26 cellular contexts compared by ENCODE assay signal in genomic region chr22:30614879-30615278, GRCh38. TPM values are rescaled to one million over a fixed set of nuclear protein-coding genes. Genes with fewer than 3 reads are reported as not detected.
DNase-seq lines count a peak whose midpoint lies in the region; ATAC-seq and TF ChIP-seq lines count a peak whose summit lies in the region.
"Had no signal": no experiment of that assay in that cellular context is flagged by ENCODE, and none has a peak within 500 bp of the region (broad histone marks: within the 10 kb centered on the region; RNA-seq: fewer than 3 reads in every experiment).

No MANE protein-coding gene starts in this region.

- no peak overlapping the region for H3K4me3 Mint-ChIP-seq in GM23338
- H3K4me3 Mint-ChIP-seq in dendritic cell treated with granulocyte-macrophage colony-stimulating factor and Interleukin-4, amounts not matched to agents 40 ng/mL and 50 ng/mL, for 4 days = no peak overlapping the region
- no peak overlapping the region for H3K4me3 Mint-ChIP-seq in neural progenitor cell
- H3K4me3 Mint-ChIP-seq: B cell; CD4-positive, alpha-beta memory T cell; CD4-positive, CD25-positive, alpha-beta regulatory T cell; CD8-positive, alpha-beta memory T cell had no signal

- intact Hi-C loops in dendritic cell treated with granulocyte-macrophage colony-stimulating factor and Interleukin-4, amounts not matched to agents 40 ng/mL and 50 ng/mL, for 4 days (cut with micrococcal nuclease) = no loop called here

- H3K27ac ChIP-seq in GM23338 (ENCODE audit: low read depth) (no peak overlapping the region), neural progenitor cell (no peak overlapping the region)
- H3K27ac ChIP-seq: 22Rv1; BLaER1 treated with 17β-estradiol and CSF1 and Interleukin-3, amounts not matched to agents 10 nM and 100 nM; C4-2B had no signal

- ATAC-seq in GM23338 = no peak
- ATAC-seq in HG03097 (IDR thresholded peaks at IDR 0.05; ENCODE audit: low FRiP score, unreplicated experiment) = no peak
- ATAC-seq: GM12878 had no signal

- DNase-seq in AG20443 (ENCODE audit: low spot score) (peak; percentile 3), GM23338 (ENCODE audit: low spot score) (no peak), neural progenitor cell (ENCODE audit: low spot score) (no peak)
- DNase-seq in stimulated activated CD4-positive, alpha-beta T cell treated with anti-CD3 and anti-CD28 coated beads, Interleukin-4, amount 100 ng/mL, for 4 hours = no peak
- DNase-seq: ACHN; AML-193; CD4-positive, alpha-beta memory T cell; CD4-positive, CD25-positive, alpha-beta regulatory T cell; CD8-positive, alpha-beta memory T cell; COR-L47; DMS 273 treated with DMSO at 0.1 percent for 48 hours; DMS153; DMS53; DMS79; DND-41; EL; GDM1 had no signal

- no peaks in the 10 kb centered on the region for H3K9me2 ChIP-seq in GM23338 (ENCODE audit: insufficient read depth)

- H3K27me3 ChIP-seq in GM23338 (ENCODE audit: insufficient read depth) = no peaks in the 10 kb centered on the region
- H3K27me3 ChIP-seq in neural progenitor cell = no peaks in the 10 kb centered on the region
- H3K27me3 ChIP-seq: BLaER1 treated with 17β-estradiol and CSF1 and Interleukin-3, amounts not matched to agents 10 nM and 100 nM had no signal

- H3K36me3 Mint-ChIP-seq in GM23338 (ENCODE audit: low read depth) (peaks cover 77% of the 10 kb centered on the region), neural progenitor cell (peaks cover 26% of the 10 kb centered on the region)
- peaks cover 83% of the 10 kb centered on the region for H3K36me3 Mint-ChIP-seq in dendritic cell treated with granulocyte-macrophage colony-stimulating factor and Interleukin-4, amounts not matched to agents 40 ng/mL and 50 ng/mL, for 4 days (ENCODE audit: low read depth)
- H3K36me3 Mint-ChIP-seq: CD4-positive, alpha-beta memory T cell; CD8-positive, alpha-beta memory T cell had no signal

- peak overlapping the region; percentile 56; the same call in 1 of the 2 replicates for H3K27ac Mint-ChIP-seq in GM23338
- peak overlapping the region; percentile 7 for H3K27ac Mint-ChIP-seq in dendritic cell treated with granulocyte-macrophage colony-stimulating factor and Interleukin-4, amounts not matched to agents 40 ng/mL and 50 ng/mL, for 4 days
- H3K27ac Mint-ChIP-seq in neural progenitor cell = no peak overlapping the region
- H3K27ac Mint-ChIP-seq: B cell; CD4-positive, alpha-beta memory T cell; CD4-positive, CD25-positive, alpha-beta regulatory T cell; CD8-positive, alpha-beta memory T cell had no signal

- peaks cover 11% of the 10 kb centered on the region for H3K36me3 ChIP-seq in GM23338 (ENCODE audit: insufficient read depth)
- peaks cover 4% of the 10 kb centered on the region for H3K36me3 ChIP-seq in neural progenitor cell
- H3K36me3 ChIP-seq: BLaER1 treated with 17β-estradiol and CSF1 and Interleukin-3, amounts not matched to agents 10 nM and 100 nM had no signal

- H3K27me3 Mint-ChIP-seq in GM23338 (ENCODE audit: insufficient read depth, low read depth, poor library complexity) (peaks cover 3% of the 10 kb centered on the region), neural progenitor cell (ENCODE audit: insufficient read depth, low read depth) (peaks cover 5% of the 10 kb centered on the region)
- no peaks in the 10 kb centered on the region for H3K27me3 Mint-ChIP-seq in dendritic cell treated with granulocyte-macrophage colony-stimulating factor and Interleukin-4, amounts not matched to agents 40 ng/mL and 50 ng/mL, for 4 days

- H2AFZ ChIP-seq in GM23338 = no peak overlapping the region
- H2AFZ ChIP-seq in neural progenitor cell (replicated peaks) = no peak overlapping the region

- H3K4me1 ChIP-seq in GM23338 (ENCODE audit: insufficient read depth) (no peaks in the 10 kb centered on the region), neural progenitor cell (no peaks in the 10 kb centered on the region)

- H3K9ac ChIP-seq in neural progenitor cell = no peak overlapping the region
- H3K9ac ChIP-seq: BLaER1 treated with 17β-estradiol and CSF1 and Interleukin-3, amounts not matched to agents 10 nM and 100 nM had no signal

- no peaks in the 10 kb centered on the region for H3K9me3 ChIP-seq in neural progenitor cell (ENCODE audit: low read depth)
- H3K9me3 ChIP-seq: BLaER1 treated with 17β-estradiol and CSF1 and Interleukin-3, amounts not matched to agents 10 nM and 100 nM had no signal

- no peaks in the 10 kb centered on the region for H3K79me2 ChIP-seq in GM23338 (replicated peaks; ENCODE audit: insufficient read depth)
- H3K79me2 ChIP-seq in neural progenitor cell (ENCODE audit: low read depth) = peaks cover under 1% of the 10 kb centered on the region

- H3K4me3 ChIP-seq in GM23338 (no peak overlapping the region), neural progenitor cell (no peak overlapping the region)
- H3K4me3 ChIP-seq: BLaER1 treated with 17β-estradiol and CSF1 and Interleukin-3, amounts not matched to agents 10 nM and 100 nM; GM12878 had no signal

- H3K4me1 Mint-ChIP-seq in GM23338 (no peaks in the 10 kb centered on the region; the same call in 2 of the 3 replicates), neural progenitor cell (peaks cover 3% of the 10 kb centered on the region)
- peaks cover 33% of the 10 kb centered on the region for H3K4me1 Mint-ChIP-seq in dendritic cell treated with granulocyte-macrophage colony-stimulating factor and Interleukin-4, amounts not matched to agents 40 ng/mL and 50 ng/mL, for 4 days (ENCODE audit: low read depth)
- H3K4me1 Mint-ChIP-seq: B cell; CD4-positive, alpha-beta memory T cell; CD8-positive, alpha-beta memory T cell had no signal

- no peaks in the 10 kb centered on the region for H3F3A ChIP-seq in GM23338 (replicated peaks; ENCODE audit: low read depth)
- no peaks in the 10 kb centered on the region for H3F3A ChIP-seq in neural progenitor cell (ENCODE audit: low read depth)

- 0 out of 2 replicates have a peak, but pooled peaks cover 6% of the 10 kb centered on the region for H4K20me1 ChIP-seq in GM23338 (replicated peaks; ENCODE audit: insufficient read depth)
- H4K20me1 ChIP-seq in neural progenitor cell (ENCODE audit: low read depth) = no peaks in the 10 kb centered on the region
- H4K20me1 ChIP-seq: BLaER1 treated with 17β-estradiol and CSF1 and Interleukin-3, amounts not matched to agents 10 nM and 100 nM had no signal

- H3K9me3 Mint-ChIP-seq in GM23338 (no peaks in the 10 kb centered on the region), neural progenitor cell (no peaks in the 10 kb centered on the region)
- H3K9me3 Mint-ChIP-seq in dendritic cell treated with granulocyte-macrophage colony-stimulating factor and Interleukin-4, amounts not matched to agents 40 ng/mL and 50 ng/mL, for 4 days = no peaks in the 10 kb centered on the region
- H3K9me3 Mint-ChIP-seq: CD4-positive, alpha-beta memory T cell; CD8-positive, alpha-beta memory T cell had no signal

- TF ChIP-seq CTCF in GM23338 (conservative IDR thresholded peaks at IDR 0.05; ENCODE audit: low read depth in 2 of 2) = no peak
- TF ChIP-seq CTCF in neural progenitor cell (IDR thresholded peaks at IDR 0.05) = no peak

- H3K4me2 ChIP-seq in GM23338 (no peak overlapping the region), neural progenitor cell (no peak overlapping the region)

TF ChIP-seq in GM23338, 12 proteins besides CTCF, POLR2A, EP300 and RAD21 (continues in another document):
- TF ChIP-seq EZH2 (IDR thresholded peaks at IDR 0.05; ENCODE audit: low read depth, unreplicated experiment) (no peak), NANOG (IDR thresholded peaks at IDR 0.05; ENCODE audit: borderline replicate concordance) (no peak), STAT1 (IDR thresholded peaks at IDR 0.05; ENCODE audit: unreplicated experiment) (no peak), EZH2phosphoT487 (IDR thresholded peaks at IDR 0.05; ENCODE audit: unreplicated experiment) (no peak), REST (IDR thresholded peaks at IDR 0.05; ENCODE audit: unreplicated experiment) (no peak)

RNA-seq across cellular contexts. Expression of gene TCN2, which starts 7.9 kb away (rescaled TPM):
- total RNA-seq in GM23338 (2014; rRNA removed; shearing (Covaris generic)) = 31.3 and 38.1 TPM in 2 replicates
- 12.4 and 12.9 TPM in 2 replicates for polyA plus RNA-seq in GM23338 (2016; fragmentation: Nextera tagmentation; extraction: Ambion mirVana)
- 33.9 and 66.5 TPM in 2 replicates for total RNA-seq in neural progenitor cell (ENCODE audit: low replicate concordance)

RNA-seq across cellular contexts. Expression of gene SLC35E4, which starts 20.7 kb away (rescaled TPM):
- 10.4 and 11.3 TPM in 2 replicates for total RNA-seq in GM23338 (2014; rRNA removed; shearing (Covaris generic))
- polyA plus RNA-seq in GM23338 (2016; fragmentation: Nextera tagmentation; extraction: Ambion mirVana) = 2.6 and 4.3 TPM in 2 replicates
- 0.36 and 4.8 TPM in 2 replicates for total RNA-seq in neural progenitor cell (ENCODE audit: low replicate concordance)

RNA-seq across cellular contexts. Expression of gene PES1, which starts 23.2 kb away (rescaled TPM):
- 76.9 and 78.4 TPM in 2 replicates for total RNA-seq in GM23338 (2014; rRNA removed; shearing (Covaris generic))
- 61.3 and 64.1 TPM in 2 replicates for polyA plus RNA-seq in GM23338 (2016; fragmentation: Nextera tagmentation; extraction: Ambion mirVana)
- total RNA-seq in neural progenitor cell (ENCODE audit: low replicate concordance) = 30.2 and 54.4 TPM in 2 replicates

RNA-seq across cellular contexts. Expression of gene GAL3ST1, which starts 40.4 kb away (rescaled TPM):
- total RNA-seq in GM23338 (2014; rRNA removed; shearing (Covaris generic)) = 9.2 and 13.3 TPM in 2 replicates
- polyA plus RNA-seq in GM23338 (2016; fragmentation: Nextera tagmentation; extraction: Ambion mirVana) = 7.5 and 8.2 TPM in 2 replicates
- total RNA-seq in neural progenitor cell (ENCODE audit: low replicate concordance) = 4.3 and 10.1 TPM in 2 replicates
- total RNA-seq: B cell, G401, GM12878 had no signal
- polyA plus RNA-seq: BJ, GM12878 had no signal

RNA-seq across cellular contexts. Expression of gene DUSP18, which starts 52.8 kb away (rescaled TPM):
- 1.5 and 2.7 TPM in 2 replicates for total RNA-seq in GM23338 (2014; rRNA removed; shearing (Covaris generic))
- 1.7 and 2.2 TPM in 2 replicates for polyA plus RNA-seq in GM23338 (2016; fragmentation: Nextera tagmentation; extraction: Ambion mirVana)
- total RNA-seq in neural progenitor cell (ENCODE audit: low replicate concordance) = 3.1 and 5.6 TPM in 2 replicates
